ENCODE assay signal across 8 cellular contexts in genomic region chr4:4488405-4489404, GRCh38. TPM values are rescaled to one million over a fixed set of nuclear protein-coding genes. Genes with fewer than 3 reads are reported as not detected.
DNase-seq lines count a peak whose midpoint lies in the region; ATAC-seq, FAIRE-seq and TF ChIP-seq lines count a peak whose summit lies in the region.

No MANE protein-coding gene starts in this region.

- H3K9me3 Mint-ChIP-seq in activated T-helper 2 cell treated with anti-CD3 and anti-CD28 coated beads, Interferon-gamma antibody, Interleukin-2, Interleukin-4, amounts not matched to agents 10 μg/mL and 5 μg/mL and 100 μg/mL, durations not matched to agents 14 hours and 24 hours and 36 hours = no peaks in the 10 kb centered on the region

- H3K36me3 Mint-ChIP-seq in activated T-helper 2 cell treated with anti-CD3 and anti-CD28 coated beads, Interferon-gamma antibody, Interleukin-2, Interleukin-4, amounts not matched to agents 10 μg/mL and 5 μg/mL and 100 μg/mL, durations not matched to agents 14 hours and 24 hours and 36 hours (ENCODE audit: low read depth) = no peaks in the 10 kb centered on the region

- H3K27ac Mint-ChIP-seq in activated T-helper 2 cell treated with anti-CD3 and anti-CD28 coated beads, Interferon-gamma antibody, Interleukin-2, Interleukin-4, amounts not matched to agents 10 μg/mL and 5 μg/mL and 100 μg/mL, durations not matched to agents 14 hours and 24 hours and 36 hours = no peak overlapping the region

- H3K9ac ChIP-seq in parathyroid adenoma = no peak overlapping the region

- H3K36me3 ChIP-seq in parathyroid adenoma (ENCODE audit: control insufficient read depth, insufficient read depth, low read length) (no peaks in the 10 kb centered on the region), upper lobe of right lung (no peaks in the 10 kb centered on the region)

- intact Hi-C loops in activated T-helper 2 cell treated with anti-CD3 and anti-CD28 coated beads, Interferon-gamma antibody, Interleukin-2, Interleukin-4, amounts not matched to agents 10 μg/mL and 5 μg/mL and 100 μg/mL, durations not matched to agents 14 hours and 24 hours and 36 hours (cut with micrococcal nuclease) = loop anchor here (2.0 to 5.0 kb wide), 4 partner anchors 14 to 394 kb away; no protein-coding TSS in a partner anchor
- intact Hi-C loops in upper lobe of right lung (cut with DNase I) = no loop called here

- H3K4me3 ChIP-seq in HL-60 (replicated peaks; ENCODE audit: insufficient read depth, low read length) (no peak overlapping the region), parathyroid adenoma (ENCODE audit: low read depth, low read length) (no peak overlapping the region), upper lobe of right lung (no peak overlapping the region)

- H3K4me1 Mint-ChIP-seq in activated T-helper 2 cell treated with anti-CD3 and anti-CD28 coated beads, Interferon-gamma antibody, Interleukin-2, Interleukin-4, amounts not matched to agents 10 μg/mL and 5 μg/mL and 100 μg/mL, durations not matched to agents 14 hours and 24 hours and 36 hours (ENCODE audit: low read depth) = peaks cover 5% of the 10 kb centered on the region

- H3K27ac ChIP-seq in HL-60 (replicated peaks) (no peak overlapping the region), parathyroid adenoma (no peak overlapping the region), upper lobe of right lung (no peak overlapping the region)

- ATAC-seq in GM21367 (IDR thresholded peaks at IDR 0.05; ENCODE audit: unreplicated experiment) (peak; percentile 66), upper lobe of right lung (peak; percentile 96)

- peak; percentile 84 for FAIRE-seq in frontal cortex (lab: Jason Lieb, UNC)

- H2AFZ ChIP-seq in parathyroid adenoma = no peak overlapping the region

- H3K4me3 Mint-ChIP-seq in activated T-helper 2 cell treated with anti-CD3 and anti-CD28 coated beads, Interferon-gamma antibody, Interleukin-2, Interleukin-4, amounts not matched to agents 10 μg/mL and 5 μg/mL and 100 μg/mL, durations not matched to agents 14 hours and 24 hours and 36 hours (ENCODE audit: low read depth) = no peak overlapping the region

- TF ChIP-seq CTCF in HL-60 (IDR thresholded peaks at IDR 0.05; ENCODE audit: insufficient read depth, low read length) (peak; percentile 87), parathyroid adenoma (IDR thresholded peaks at IDR 0.05) (peak; percentile 75), upper lobe of right lung (IDR thresholded peaks at IDR 0.05) (peak; percentile 95)

- H3K27me3 Mint-ChIP-seq in activated T-helper 2 cell treated with anti-CD3 and anti-CD28 coated beads, Interferon-gamma antibody, Interleukin-2, Interleukin-4, amounts not matched to agents 10 μg/mL and 5 μg/mL and 100 μg/mL, durations not matched to agents 14 hours and 24 hours and 36 hours (ENCODE audit: low read depth) = no peaks in the 10 kb centered on the region

- H3K9me3 ChIP-seq in parathyroid adenoma (ENCODE audit: control insufficient read depth, low read length) = no peaks in the 10 kb centered on the region
- H3K9me3 ChIP-seq in upper lobe of right lung = no peaks in the 10 kb centered on the region

- H3K27me3 ChIP-seq in HL-60 (ENCODE audit: insufficient read depth, poor library complexity, severe bottlenecking) (no peaks in the 10 kb centered on the region), parathyroid adenoma (ENCODE audit: control insufficient read depth, insufficient read depth, low read length) (no peaks in the 10 kb centered on the region), upper lobe of right lung (no peaks in the 10 kb centered on the region)

- peak; percentile 89 for DNase-seq in DMS53 treated with DMSO at 0.1 percent for 48 hours (lab: John Stamatoyannopoulos, UW; ENCODE audit: unreplicated experiment)
- peak; percentile 54 to 70 for DNase-seq in HL-60 (ENCODE audit: low read depth in 1 of 2, low spot score in 1 of 2)
- peak; percentile 61 for DNase-seq in RPMI8226
- DNase-seq in activated T-helper 2 cell treated with anti-CD3 and anti-CD28 coated beads, Interferon-gamma antibody, Interleukin-2, Interleukin-4, amounts not matched to agents 10 μg/mL and 5 μg/mL and 100 μg/mL, durations not matched to agents 14 hours and 24 hours and 36 hours (ENCODE audit: low spot score) = peak; percentile 49
- peak; percentile 7 to 46 for DNase-seq in frontal cortex (ENCODE audit: low spot score in 2 of 2)
- no peak for DNase-seq in upper lobe of right lung

- H3K79me2 ChIP-seq in parathyroid adenoma = peaks cover 7% of the 10 kb centered on the region

- H3K4me1 ChIP-seq in parathyroid adenoma (no peaks in the 10 kb centered on the region), upper lobe of right lung (no peaks in the 10 kb centered on the region)

- no peak overlapping the region for H3K4me2 ChIP-seq in parathyroid adenoma (ENCODE audit: low read length)

RNA-seq across cellular contexts. Expression of gene STX18, which starts 53.1 kb away (rescaled TPM):
- total RNA-seq in activated T-helper 2 cell treated with anti-CD3 and anti-CD28 coated beads, Interferon-gamma antibody, Interleukin-2, Interleukin-4, amounts not matched to agents 10 μg/mL and 5 μg/mL and 100 μg/mL, durations not matched to agents 14 hours and 24 hours and 36 hours = 26.9 and 30.8 TPM in 2 replicates
- total RNA-seq in frontal cortex (17.9 TPM), upper lobe of right lung (22.1 TPM)
